Comparison of ENCODE assay signal across 1 cellular context in genomic region chr7:116228241-116228640, GRCh38.
TF ChIP-seq lines count a peak whose summit lies in the region.

No MANE protein-coding gene starts in this region.

TF ChIP-seq in SK-N-SH, 30 proteins besides CTCF, POLR2A, EP300 and RAD21:
- TF ChIP-seq MXI1 (IDR thresholded peaks at IDR 0.05; ENCODE audit: low read depth, low read length) = 0 out of 2 replicates have a peak, but pooled peaks have one; percentile 21
- TF ChIP-seq GABPA (IDR thresholded peaks at IDR 0.05; ENCODE audit: low read depth) = no peak
- TF ChIP-seq SMC3 (IDR thresholded peaks at IDR 0.05; ENCODE audit: low read depth, low read length) = no peak
- TF ChIP-seq CHD2 (IDR thresholded peaks at IDR 0.05; ENCODE audit: low read length, partially characterized antibody) = peak; percentile 53
- peak; percentile 28; the same call in 1 of the 2 replicates for TF ChIP-seq RCOR1 (IDR thresholded peaks at IDR 0.05; ENCODE audit: low read length)
- peak; percentile 65 for TF ChIP-seq GATA2 (CRISPR knock-in tag; IDR thresholded peaks at IDR 0.05)
